1 cellular context compared by ENCODE assay signal in genomic region chr5:179559280-179560252, GRCh38.
TF ChIP-seq lines count a peak whose summit lies in the region.

No MANE protein-coding gene starts in this region.

TF ChIP-seq in HepG2, 621 proteins besides CTCF, POLR2A, EP300 and RAD21 (continued from another document and continues in another):
- TF ChIP-seq PRDM15 (CRISPR knock-in tag; IDR thresholded peaks at IDR 0.05) (no peak), MYNN (CRISPR knock-in tag; IDR thresholded peaks at IDR 0.05; ENCODE audit: low read depth) (no peak), ZNF143 (CRISPR knock-in tag; IDR thresholded peaks at IDR 0.05) (peak; percentile 81), GABPA (IDR thresholded peaks at IDR 0.05; ENCODE audit: low read depth, low read length) (no peak), GABPA (CRISPR knock-in tag; IDR thresholded peaks at IDR 0.05; ENCODE audit: low read depth) (peak; percentile 71), GATAD2A (CRISPR knock-in tag; IDR thresholded peaks at IDR 0.05) (no peak), FOXA1 (IDR thresholded peaks at IDR 0.05) (no peak), FOXA1 (CRISPR knock-in tag; IDR thresholded peaks at IDR 0.05) (no peak), KLF12 (CRISPR knock-in tag; IDR thresholded peaks at IDR 0.05; ENCODE audit: borderline replicate concordance) (no peak), ZNF367 (CRISPR knock-in tag; IDR thresholded peaks at IDR 0.05; ENCODE audit: borderline replicate concordance) (no peak), EZH2 (conservative IDR thresholded peaks at IDR 0.05; ENCODE audit: low read depth, low read length) (no peak), ZNF552 (CRISPR knock-in tag; IDR thresholded peaks at IDR 0.05; ENCODE audit: borderline replicate concordance) (no peak), NAIF1 (CRISPR knock-in tag; IDR thresholded peaks at IDR 0.05; ENCODE audit: borderline replicate concordance) (no peak), MYC (CRISPR knock-in tag; IDR thresholded peaks at IDR 0.05; ENCODE audit: borderline replicate concordance) (no peak), ZNF562 (CRISPR knock-in tag; IDR thresholded peaks at IDR 0.05; ENCODE audit: borderline replicate concordance) (no peak), ZNF468 (CRISPR knock-in tag; IDR thresholded peaks at IDR 0.05) (no peak), SKI (IDR thresholded peaks at IDR 0.05; ENCODE audit: partially characterized antibody) (peak; percentile 6), SUZ12 (IDR thresholded peaks at IDR 0.05; ENCODE audit: low read depth, low read length) (no peak), MAX (IDR thresholded peaks at IDR 0.05) (peak; percentile 36; the same call in 1 of the 2 replicates), ZNF713 (CRISPR knock-in tag; IDR thresholded peaks at IDR 0.05) (no peak), BHLHE40 (IDR thresholded peaks at IDR 0.05; ENCODE audit: low read length) (no peak), ZNF674 (CRISPR knock-in tag; IDR thresholded peaks at IDR 0.05; ENCODE audit: low read depth) (no peak), SALL2 (CRISPR knock-in tag; IDR thresholded peaks at IDR 0.05) (no peak), MEIS2 (CRISPR knock-in tag; IDR thresholded peaks at IDR 0.05) (no peak), SAP130 (CRISPR knock-in tag; IDR thresholded peaks at IDR 0.05; ENCODE audit: low read depth) (peak; percentile 81), MAFF (IDR thresholded peaks at IDR 0.05; ENCODE audit: low read depth, low read length) (no peak), ETV5 (CRISPR knock-in tag; IDR thresholded peaks at IDR 0.05; ENCODE audit: borderline replicate concordance) (no peak)
- TF ChIP-seq, protein P1, sequence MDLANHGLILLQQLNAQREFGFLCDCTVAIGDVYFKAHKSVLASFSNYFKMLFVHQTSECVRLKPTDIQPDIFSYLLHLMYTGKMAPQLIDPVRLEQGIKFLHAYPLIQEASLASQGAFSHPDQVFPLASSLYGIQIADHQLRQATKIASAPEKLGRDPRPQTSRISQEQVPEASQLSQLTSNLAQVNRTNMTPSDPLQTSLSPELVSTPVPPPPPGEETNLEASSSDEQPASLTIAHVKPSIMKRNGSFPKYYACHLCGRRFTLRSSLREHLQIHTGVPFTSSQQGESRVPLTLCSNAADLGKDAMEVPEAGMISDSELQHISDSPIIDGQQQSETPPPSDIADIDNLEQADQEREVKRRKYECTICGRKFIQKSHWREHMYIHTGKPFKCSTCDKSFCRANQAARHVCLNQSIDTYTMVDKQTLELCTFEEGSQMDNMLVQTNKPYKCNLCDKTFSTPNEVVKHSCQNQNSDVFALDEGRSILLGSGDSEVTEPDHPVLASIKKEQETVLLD (CRISPR knock-in tag; IDR thresholded peaks at IDR 0.05; ENCODE audit: low read depth), result no peak
- TF ChIP-seq, protein P2, sequence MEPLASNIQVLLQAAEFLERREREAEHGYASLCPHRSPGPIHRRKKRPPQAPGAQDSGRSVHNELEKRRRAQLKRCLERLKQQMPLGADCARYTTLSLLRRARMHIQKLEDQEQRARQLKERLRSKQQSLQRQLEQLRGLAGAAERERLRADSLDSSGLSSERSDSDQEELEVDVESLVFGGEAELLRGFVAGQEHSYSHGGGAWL (CRISPR knock-in tag; IDR thresholded peaks at IDR 0.05), result no peak
- TF ChIP-seq, protein P3, sequence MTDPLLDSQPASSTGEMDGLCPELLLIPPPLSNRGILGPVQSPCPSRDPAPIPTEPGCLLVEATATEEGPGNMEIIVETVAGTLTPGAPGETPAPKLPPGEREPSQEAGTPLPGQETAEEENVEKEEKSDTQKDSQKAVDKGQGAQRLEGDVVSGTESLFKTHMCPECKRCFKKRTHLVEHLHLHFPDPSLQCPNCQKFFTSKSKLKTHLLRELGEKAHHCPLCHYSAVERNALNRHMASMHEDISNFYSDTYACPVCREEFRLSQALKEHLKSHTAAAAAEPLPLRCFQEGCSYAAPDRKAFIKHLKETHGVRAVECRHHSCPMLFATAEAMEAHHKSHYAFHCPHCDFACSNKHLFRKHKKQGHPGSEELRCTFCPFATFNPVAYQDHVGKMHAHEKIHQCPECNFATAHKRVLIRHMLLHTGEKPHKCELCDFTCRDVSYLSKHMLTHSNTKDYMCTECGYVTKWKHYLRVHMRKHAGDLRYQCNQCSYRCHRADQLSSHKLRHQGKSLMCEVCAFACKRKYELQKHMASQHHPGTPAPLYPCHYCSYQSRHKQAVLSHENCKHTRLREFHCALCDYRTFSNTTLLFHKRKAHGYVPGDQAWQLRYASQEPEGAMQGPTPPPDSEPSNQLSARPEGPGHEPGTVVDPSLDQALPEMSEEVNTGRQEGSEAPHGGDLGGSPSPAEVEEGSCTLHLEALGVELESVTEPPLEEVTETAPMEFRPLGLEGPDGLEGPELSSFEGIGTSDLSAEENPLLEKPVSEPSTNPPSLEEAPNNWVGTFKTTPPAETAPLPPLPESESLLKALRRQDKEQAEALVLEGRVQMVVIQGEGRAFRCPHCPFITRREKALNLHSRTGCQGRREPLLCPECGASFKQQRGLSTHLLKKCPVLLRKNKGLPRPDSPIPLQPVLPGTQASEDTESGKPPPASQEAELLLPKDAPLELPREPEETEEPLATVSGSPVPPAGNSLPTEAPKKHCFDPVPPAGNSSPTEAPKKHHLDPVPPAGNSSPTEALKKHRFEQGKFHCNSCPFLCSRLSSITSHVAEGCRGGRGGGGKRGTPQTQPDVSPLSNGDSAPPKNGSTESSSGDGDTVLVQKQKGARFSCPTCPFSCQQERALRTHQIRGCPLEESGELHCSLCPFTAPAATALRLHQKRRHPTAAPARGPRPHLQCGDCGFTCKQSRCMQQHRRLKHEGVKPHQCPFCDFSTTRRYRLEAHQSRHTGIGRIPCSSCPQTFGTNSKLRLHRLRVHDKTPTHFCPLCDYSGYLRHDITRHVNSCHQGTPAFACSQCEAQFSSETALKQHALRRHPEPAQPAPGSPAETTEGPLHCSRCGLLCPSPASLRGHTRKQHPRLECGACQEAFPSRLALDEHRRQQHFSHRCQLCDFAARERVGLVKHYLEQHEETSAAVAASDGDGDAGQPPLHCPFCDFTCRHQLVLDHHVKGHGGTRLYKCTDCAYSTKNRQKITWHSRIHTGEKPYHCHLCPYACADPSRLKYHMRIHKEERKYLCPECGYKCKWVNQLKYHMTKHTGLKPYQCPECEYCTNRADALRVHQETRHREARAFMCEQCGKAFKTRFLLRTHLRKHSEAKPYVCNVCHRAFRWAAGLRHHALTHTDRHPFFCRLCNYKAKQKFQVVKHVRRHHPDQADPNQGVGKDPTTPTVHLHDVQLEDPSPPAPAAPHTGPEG (CRISPR knock-in tag; IDR thresholded peaks at IDR 0.05), result peak; percentile 40; the same call in 1 of the 2 replicates
- TF ChIP-seq, protein P4, sequence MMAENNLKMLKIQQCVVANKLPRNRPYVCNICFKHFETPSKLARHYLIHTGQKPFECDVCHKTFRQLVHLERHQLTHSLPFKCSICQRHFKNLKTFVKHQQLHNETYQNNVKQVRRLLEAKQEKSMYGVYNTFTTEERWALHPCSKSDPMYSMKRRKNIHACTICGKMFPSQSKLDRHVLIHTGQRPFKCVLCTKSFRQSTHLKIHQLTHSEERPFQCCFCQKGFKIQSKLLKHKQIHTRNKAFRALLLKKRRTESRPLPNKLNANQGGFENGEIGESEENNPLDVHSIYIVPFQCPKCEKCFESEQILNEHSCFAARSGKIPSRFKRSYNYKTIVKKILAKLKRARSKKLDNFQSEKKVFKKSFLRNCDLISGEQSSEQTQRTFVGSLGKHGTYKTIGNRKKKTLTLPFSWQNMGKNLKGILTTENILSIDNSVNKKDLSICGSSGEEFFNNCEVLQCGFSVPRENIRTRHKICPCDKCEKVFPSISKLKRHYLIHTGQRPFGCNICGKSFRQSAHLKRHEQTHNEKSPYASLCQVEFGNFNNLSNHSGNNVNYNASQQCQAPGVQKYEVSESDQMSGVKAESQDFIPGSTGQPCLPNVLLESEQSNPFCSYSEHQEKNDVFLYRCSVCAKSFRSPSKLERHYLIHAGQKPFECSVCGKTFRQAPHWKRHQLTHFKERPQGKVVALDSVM (CRISPR knock-in tag; IDR thresholded peaks at IDR 0.05), result 0 out of 2 replicates have a peak, but pooled peaks have one; percentile 9
- TF ChIP-seq, protein P5, sequence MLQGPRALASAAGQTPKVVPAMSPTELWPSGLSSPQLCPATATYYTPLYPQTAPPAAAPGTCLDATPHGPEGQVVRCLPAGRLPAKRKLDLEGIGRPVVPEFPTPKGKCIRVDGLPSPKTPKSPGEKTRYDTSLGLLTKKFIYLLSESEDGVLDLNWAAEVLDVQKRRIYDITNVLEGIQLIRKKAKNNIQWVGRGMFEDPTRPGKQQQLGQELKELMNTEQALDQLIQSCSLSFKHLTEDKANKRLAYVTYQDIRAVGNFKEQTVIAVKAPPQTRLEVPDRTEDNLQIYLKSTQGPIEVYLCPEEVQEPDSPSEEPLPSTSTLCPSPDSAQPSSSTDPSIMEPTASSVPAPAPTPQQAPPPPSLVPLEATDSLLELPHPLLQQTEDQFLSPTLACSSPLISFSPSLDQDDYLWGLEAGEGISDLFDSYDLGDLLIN (CRISPR knock-in tag; IDR thresholded peaks at IDR 0.05; ENCODE audit: borderline replicate concordance), result no peak
- TF ChIP-seq, protein P6, sequence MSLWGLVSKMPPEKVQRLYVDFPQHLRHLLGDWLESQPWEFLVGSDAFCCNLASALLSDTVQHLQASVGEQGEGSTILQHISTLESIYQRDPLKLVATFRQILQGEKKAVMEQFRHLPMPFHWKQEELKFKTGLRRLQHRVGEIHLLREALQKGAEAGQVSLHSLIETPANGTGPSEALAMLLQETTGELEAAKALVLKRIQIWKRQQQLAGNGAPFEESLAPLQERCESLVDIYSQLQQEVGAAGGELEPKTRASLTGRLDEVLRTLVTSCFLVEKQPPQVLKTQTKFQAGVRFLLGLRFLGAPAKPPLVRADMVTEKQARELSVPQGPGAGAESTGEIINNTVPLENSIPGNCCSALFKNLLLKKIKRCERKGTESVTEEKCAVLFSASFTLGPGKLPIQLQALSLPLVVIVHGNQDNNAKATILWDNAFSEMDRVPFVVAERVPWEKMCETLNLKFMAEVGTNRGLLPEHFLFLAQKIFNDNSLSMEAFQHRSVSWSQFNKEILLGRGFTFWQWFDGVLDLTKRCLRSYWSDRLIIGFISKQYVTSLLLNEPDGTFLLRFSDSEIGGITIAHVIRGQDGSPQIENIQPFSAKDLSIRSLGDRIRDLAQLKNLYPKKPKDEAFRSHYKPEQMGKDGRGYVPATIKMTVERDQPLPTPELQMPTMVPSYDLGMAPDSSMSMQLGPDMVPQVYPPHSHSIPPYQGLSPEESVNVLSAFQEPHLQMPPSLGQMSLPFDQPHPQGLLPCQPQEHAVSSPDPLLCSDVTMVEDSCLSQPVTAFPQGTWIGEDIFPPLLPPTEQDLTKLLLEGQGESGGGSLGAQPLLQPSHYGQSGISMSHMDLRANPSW (CRISPR knock-in tag; IDR thresholded peaks at IDR 0.05; ENCODE audit: borderline replicate concordance), result no peak
- TF ChIP-seq, protein P7, sequence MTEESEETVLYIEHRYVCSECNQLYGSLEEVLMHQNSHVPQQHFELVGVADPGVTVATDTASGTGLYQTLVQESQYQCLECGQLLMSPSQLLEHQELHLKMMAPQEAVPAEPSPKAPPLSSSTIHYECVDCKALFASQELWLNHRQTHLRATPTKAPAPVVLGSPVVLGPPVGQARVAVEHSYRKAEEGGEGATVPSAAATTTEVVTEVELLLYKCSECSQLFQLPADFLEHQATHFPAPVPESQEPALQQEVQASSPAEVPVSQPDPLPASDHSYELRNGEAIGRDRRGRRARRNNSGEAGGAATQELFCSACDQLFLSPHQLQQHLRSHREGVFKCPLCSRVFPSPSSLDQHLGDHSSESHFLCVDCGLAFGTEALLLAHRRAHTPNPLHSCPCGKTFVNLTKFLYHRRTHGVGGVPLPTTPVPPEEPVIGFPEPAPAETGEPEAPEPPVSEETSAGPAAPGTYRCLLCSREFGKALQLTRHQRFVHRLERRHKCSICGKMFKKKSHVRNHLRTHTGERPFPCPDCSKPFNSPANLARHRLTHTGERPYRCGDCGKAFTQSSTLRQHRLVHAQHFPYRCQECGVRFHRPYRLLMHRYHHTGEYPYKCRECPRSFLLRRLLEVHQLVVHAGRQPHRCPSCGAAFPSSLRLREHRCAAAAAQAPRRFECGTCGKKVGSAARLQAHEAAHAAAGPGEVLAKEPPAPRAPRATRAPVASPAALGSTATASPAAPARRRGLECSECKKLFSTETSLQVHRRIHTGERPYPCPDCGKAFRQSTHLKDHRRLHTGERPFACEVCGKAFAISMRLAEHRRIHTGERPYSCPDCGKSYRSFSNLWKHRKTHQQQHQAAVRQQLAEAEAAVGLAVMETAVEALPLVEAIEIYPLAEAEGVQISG (CRISPR knock-in tag; IDR thresholded peaks at IDR 0.05), result peak; percentile 31; the same call in 1 of the 2 replicates
- TF ChIP-seq, protein P8, sequence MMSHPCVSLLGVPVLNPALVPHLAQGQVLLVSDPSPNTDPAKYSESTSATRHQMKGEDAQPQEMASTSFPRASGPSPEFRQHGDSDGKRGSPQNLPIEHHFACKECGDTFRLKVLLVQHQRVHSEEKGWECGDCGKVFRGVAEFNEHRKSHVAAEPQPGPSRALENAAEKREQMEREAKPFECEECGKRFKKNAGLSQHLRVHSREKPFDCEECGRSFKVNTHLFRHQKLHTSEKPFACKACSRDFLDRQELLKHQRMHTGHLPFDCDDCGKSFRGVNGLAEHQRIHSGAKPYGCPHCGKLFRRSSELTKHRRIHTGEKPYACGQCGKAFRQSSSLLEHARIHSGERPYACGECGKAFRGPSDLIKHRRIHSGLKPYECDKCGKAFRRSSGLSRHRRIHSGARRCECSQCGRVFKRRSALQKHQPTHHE (CRISPR knock-in tag; IDR thresholded peaks at IDR 0.05; ENCODE audit: borderline replicate concordance), result no peak
